ENCODE assay signal across 18 cellular contexts in the genomic region with DNA sequence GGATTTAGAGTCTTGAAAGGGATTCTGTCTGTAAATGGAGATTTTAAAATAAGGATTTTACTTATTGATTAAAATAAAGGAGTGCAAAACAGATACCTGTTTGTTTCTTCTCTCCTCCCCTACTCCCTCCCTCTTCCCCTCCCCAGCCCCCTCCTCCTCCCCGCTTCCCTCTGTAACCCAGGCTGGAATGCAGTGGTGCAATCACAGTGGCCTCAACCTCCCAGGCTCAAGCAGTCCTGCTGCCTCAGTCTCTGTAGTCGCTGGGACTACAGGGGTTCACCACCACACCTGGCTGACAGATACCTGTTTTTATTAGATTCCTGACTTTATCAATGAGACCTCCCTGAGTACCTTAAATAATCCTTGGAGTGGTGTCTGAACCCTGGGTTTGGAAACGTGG. TPM values are rescaled to one million over a fixed set of nuclear protein-coding genes. Genes with fewer than 3 reads are reported as not detected.
DNase-seq lines count a peak whose midpoint lies in the region; ATAC-seq and TF ChIP-seq lines count a peak whose summit lies in the region.
"Had no signal": no experiment of that assay in that cellular context is flagged by ENCODE, and none has a peak within 500 bp of the region (broad histone marks: within the 10 kb centered on the region; RNA-seq: fewer than 3 reads in every experiment).

No MANE protein-coding gene starts in this region.

- H3K27ac ChIP-seq in upper lobe of right lung: no peak overlapping the region
- H3K27ac ChIP-seq: RWPE1, SJSA1 had no signal

- no peak overlapping the region for H3K4me3 Mint-ChIP-seq in stimulated activated effector memory CD8-positive, alpha-beta T cell treated with anti-CD3 and anti-CD28 coated beads, Interleukin-12 subunit alpha, Interleukin-12 subunit beta, amount 100 ng/mL, for 72 hours
- H3K4me3 Mint-ChIP-seq: CD14-positive monocyte, IgD-negative memory B cell had no signal

- H3K27ac Mint-ChIP-seq in stimulated activated effector memory CD8-positive, alpha-beta T cell treated with anti-CD3 and anti-CD28 coated beads, Interleukin-12 subunit alpha, Interleukin-12 subunit beta, amount 100 ng/mL, for 72 hours: no peak overlapping the region
- H3K27ac Mint-ChIP-seq: CD14-positive monocyte, IgD-negative memory B cell had no signal

- no peaks in the 10 kb centered on the region for H3K27me3 ChIP-seq in upper lobe of right lung
- H3K27me3 ChIP-seq: SJSA1 had no signal

- TF ChIP-seq CTCF in choroid plexus epithelial cell (conservative IDR thresholded peaks at IDR 0.05; ENCODE audit: low read depth, low read length) (no peak), upper lobe of right lung (IDR thresholded peaks at IDR 0.05) (no peak)

- H3K4me3 ChIP-seq in choroid plexus epithelial cell (ENCODE audit: low read depth, low read length): no peak overlapping the region
- H3K4me3 ChIP-seq in upper lobe of right lung: no peak overlapping the region
- H3K4me3 ChIP-seq: SJSA1 had no signal

- peak; percentile 67 for ATAC-seq in upper lobe of right lung
- no peak for ATAC-seq in stimulated activated effector memory CD8-positive, alpha-beta T cell treated with anti-CD3 and anti-CD28 coated beads, Interleukin-12 subunit alpha, Interleukin-12 subunit beta, amount 100 ng/mL, for 72 hours

- H3K9me3 Mint-ChIP-seq in stimulated activated effector memory CD8-positive, alpha-beta T cell treated with anti-CD3 and anti-CD28 coated beads, Interleukin-12 subunit alpha, Interleukin-12 subunit beta, amount 100 ng/mL, for 72 hours: no peaks in the 10 kb centered on the region
- H3K9me3 Mint-ChIP-seq: CD14-positive monocyte, IgD-negative memory B cell had no signal

- H3K4me1 Mint-ChIP-seq in stimulated activated effector memory CD8-positive, alpha-beta T cell treated with anti-CD3 and anti-CD28 coated beads, Interleukin-12 subunit alpha, Interleukin-12 subunit beta, amount 100 ng/mL, for 72 hours: no peaks in the 10 kb centered on the region
- H3K4me1 Mint-ChIP-seq: CD14-positive monocyte, IgD-negative memory B cell had no signal

- intact Hi-C loops in upper lobe of right lung (cut with DNase I): no loop called here

- H3K36me3 Mint-ChIP-seq in stimulated activated effector memory CD8-positive, alpha-beta T cell treated with anti-CD3 and anti-CD28 coated beads, Interleukin-12 subunit alpha, Interleukin-12 subunit beta, amount 100 ng/mL, for 72 hours: peaks cover 27% of the 10 kb centered on the region

- DNase-seq in HuH-7 (ENCODE audit: low spot score): peak; percentile 4
- DNase-seq in choroid plexus epithelial cell (ENCODE audit: low read depth): peak; percentile 50
- peak; percentile 83 for DNase-seq in islet precursor cell
- no peak for DNase-seq in upper lobe of right lung
- DNase-seq in hepatic stellate cell (ENCODE audit: low spot score): no peak
- no peak for DNase-seq in cerebellar cortex (ENCODE audit: low spot score)
- DNase-seq in stimulated activated effector memory CD8-positive, alpha-beta T cell treated with anti-CD3 and anti-CD28 coated beads, Interleukin-12 subunit alpha, Interleukin-12 subunit beta, amount 100 ng/mL, for 72 hours (ENCODE audit: low spot score in 2 of 2): no peak
- DNase-seq: AML-193, DMS 273 treated with DMSO at 0.1 percent for 48 hours, NCI-H1417, NCI-H1930, NCI-H748 treated with DMSO at 0.1 percent for 48 hours had no signal

- H3K4me1 ChIP-seq in upper lobe of right lung: no peaks in the 10 kb centered on the region
- H3K4me1 ChIP-seq: SJSA1 had no signal

- no peaks in the 10 kb centered on the region for H3K9me3 ChIP-seq in upper lobe of right lung
- H3K9me3 ChIP-seq: SJSA1 had no signal

- peaks cover 22% of the 10 kb centered on the region for H3K36me3 ChIP-seq in upper lobe of right lung

RNA-seq across cellular contexts. Expression of a gene that starts 57.1 kb away (rescaled TPM):
- 1.1 TPM for total RNA-seq in upper lobe of right lung
- total RNA-seq: Daoy, NCI-H460, SJSA1 had no signal

Comparison
In these comparisons a context has a peak if more than half of its experiments do, and no peak if none do; other contexts are left out.
1. DNase-seq: peak in HuH-7 (single experiment), choroid plexus epithelial cell (single experiment) and islet precursor cell (single experiment); none in upper lobe of right lung (single experiment), hepatic stellate cell (single experiment), cerebellar cortex (single experiment) and stimulated activated effector memory CD8-positive, alpha-beta T cell treated with anti-CD3 and anti-CD28 coated beads, Interleukin-12 subunit alpha, Interleukin-12 subunit beta, amount 100 ng/mL, for 72 hours (0 of 2).